15 cellular contexts compared by ENCODE assay signal in the genomic region with DNA sequence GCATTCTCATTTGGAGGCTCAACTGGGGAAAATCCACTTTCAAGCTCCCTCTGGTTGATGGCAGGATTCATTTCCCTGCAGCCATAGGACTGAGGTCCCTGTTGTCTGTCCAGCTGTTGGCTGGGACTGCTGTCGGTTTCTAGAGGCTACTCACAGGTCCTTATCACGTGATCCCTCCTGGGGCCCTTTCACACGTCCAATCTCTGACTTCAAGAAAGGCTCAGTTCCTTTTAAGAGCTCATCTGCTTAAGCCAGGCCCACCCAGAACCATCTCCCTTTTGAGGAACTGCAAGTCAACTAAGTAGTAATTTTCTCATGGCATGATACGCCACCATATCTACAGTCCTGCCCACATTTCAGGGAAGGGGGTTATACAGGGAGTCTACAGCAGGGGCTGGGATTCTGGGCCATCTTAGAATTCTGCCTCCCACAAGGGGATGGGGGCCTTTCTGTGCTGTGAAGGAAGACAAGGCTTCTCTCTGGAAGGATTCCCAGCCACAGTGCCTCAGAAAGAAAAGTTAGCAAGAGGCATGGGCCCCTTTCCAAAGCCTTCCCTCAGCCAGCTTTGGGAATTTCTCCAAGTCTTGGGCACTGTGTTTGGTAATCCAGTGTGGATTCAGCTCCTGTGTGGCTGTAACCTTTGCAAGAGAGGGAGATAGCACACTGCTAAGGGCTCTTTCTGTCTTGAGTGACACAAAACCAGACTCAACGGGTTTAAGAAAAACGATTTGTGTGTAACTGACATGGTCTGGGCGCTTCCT.
DNase-seq lines count a peak whose midpoint lies in the region; ATAC-seq and TF ChIP-seq lines count a peak whose summit lies in the region.
"Had no signal": no experiment of that assay in that cellular context is flagged by ENCODE, and none has a peak within 500 bp of the region (broad histone marks: within the 10 kb centered on the region; RNA-seq: fewer than 3 reads in every experiment).

No MANE protein-coding gene starts in this region.

- H3K4me3 ChIP-seq in stomach smooth muscle (ENCODE audit: low read length in 2 of 2), result no peak overlapping the region
- H3K4me3 ChIP-seq in spleen, result no peak overlapping the region
- H3K4me3 ChIP-seq: HAP-1 had no signal

- H3K27ac ChIP-seq in stomach smooth muscle (ENCODE audit: low read length) (peak overlapping the region; percentile 90), spleen (peak overlapping the region in 2 of 8 donors; percentile 75 to 78)

- TF ChIP-seq CTCF in brain (conservative IDR thresholded peaks at IDR 0.05) (no peak), spleen (IDR thresholded peaks at IDR 0.05 in 8 of 11, conservative IDR thresholded peaks at IDR 0.05 in 3 of 11) (no peak)

- intact Hi-C loops in spleen (cut with DNase I; ENCODE audit: low total_unique reads), result no loop called here

- peak overlapping the region; percentile 28 to 47 for H3K9ac ChIP-seq in stomach smooth muscle (ENCODE audit: low read length in 2 of 2)

- peak overlapping the region; percentile 52 to 90 (median 84) for H3K27ac Mint-ChIP-seq in brain
- H3K27ac Mint-ChIP-seq: activated CD4-positive, alpha-beta memory T cell treated with anti-CD3 and anti-CD28 coated beads for 36 hours; T-helper 2 cell treated with Interferon-gamma antibody and Interleukin-4, amounts not matched to agents 5 μg/mL and 100 μg/mL, for 36 hours had no signal

- H3K36me3 ChIP-seq in stomach smooth muscle (ENCODE audit: control insufficient read depth in 2 of 2, insufficient read depth in 2 of 2, low read length in 2 of 2) (no peaks in the 10 kb centered on the region), spleen (no peaks in the 10 kb centered on the region)
- H3K36me3 ChIP-seq: HAP-1 had no signal

- H3K4me1 ChIP-seq in stomach smooth muscle (ENCODE audit: control insufficient read depth, insufficient read depth, low read length), result peaks cover 42% of the 10 kb centered on the region
- peaks cover 6 to 62% (median 27%) of the 10 kb centered on the region in 6 donors for H3K4me1 ChIP-seq in spleen
- H3K4me1 ChIP-seq: HAP-1 had no signal

- ATAC-seq in left lobe of liver (peak; percentile 87), GM21529 (IDR thresholded peaks at IDR 0.05; ENCODE audit: unreplicated experiment) (no peak)
- ATAC-seq: PC-3 had no signal

- WGBS in spleen, 5 donors, result 61 to 70% (median 64%) methylated on average over 7 of the region's 7 CpGs

- peak; percentile 24 for DNase-seq in M059J (ENCODE audit: low read depth)
- DNase-seq in left lobe of liver (ENCODE audit: low spot score), result peak; percentile 84
- DNase-seq in NCI-H1417 treated with DMSO at 0.1 percent for 48 hours (lab: John Stamatoyannopoulos, UW), result no peak
- no peak for DNase-seq in GF-D8 (lab: John Stamatoyannopoulos, UW)
- DNase-seq in spleen, result no peak
- DNase-seq: activated CD4-positive, alpha-beta memory T cell treated with anti-CD3 and anti-CD28 coated beads for 36 hours; activated gamma-delta T cell treated with Interleukin-2 at 50 U/mL for 16 hours; IMR-90; NCI-H2081; PC-3 had no signal

- TF ChIP-seq POLR2A in spleen (IDR thresholded peaks at IDR 0.05), result no peak

- no peaks in the 10 kb centered on the region for H3K36me3 Mint-ChIP-seq in brain
- H3K36me3 Mint-ChIP-seq: activated CD4-positive, alpha-beta memory T cell treated with anti-CD3 and anti-CD28 coated beads for 36 hours had no signal

- peaks cover 0 to 4% (median 0%) of the 10 kb centered on the region in 5 experiments for H3K9me3 Mint-ChIP-seq in brain
- H3K9me3 Mint-ChIP-seq: activated CD4-positive, alpha-beta memory T cell treated with anti-CD3 and anti-CD28 coated beads for 36 hours; T-helper 2 cell treated with Interferon-gamma antibody and Interleukin-4, amounts not matched to agents 5 μg/mL and 100 μg/mL, for 36 hours had no signal

- H3K4me3 Mint-ChIP-seq in brain, result no peak overlapping the region
- H3K4me3 Mint-ChIP-seq: activated CD4-positive, alpha-beta memory T cell treated with anti-CD3 and anti-CD28 coated beads for 36 hours; T-helper 2 cell treated with Interferon-gamma antibody and Interleukin-4, amounts not matched to agents 5 μg/mL and 100 μg/mL, for 36 hours had no signal

- no peaks in the 10 kb centered on the region for H3K9me3 ChIP-seq in stomach smooth muscle (ENCODE audit: control insufficient read depth in 2 of 2, low read length in 2 of 2)
- no peaks in the 10 kb centered on the region for H3K9me3 ChIP-seq in spleen
- H3K9me3 ChIP-seq: HAP-1 had no signal

- H3K27me3 ChIP-seq in stomach smooth muscle (ENCODE audit: control insufficient read depth in 1 of 2, insufficient read depth in 2 of 2, low read length in 2 of 2) (no peaks in the 10 kb centered on the region), spleen (replicated peaks in 1 of 7) (no peaks in the 10 kb centered on the region)

- peaks cover 20% of the 10 kb centered on the region for H3K27me3 Mint-ChIP-seq in brain
- H3K27me3 Mint-ChIP-seq: activated CD4-positive, alpha-beta memory T cell treated with anti-CD3 and anti-CD28 coated beads for 36 hours had no signal

- H3K4me1 Mint-ChIP-seq in brain, result peaks cover 25% of the 10 kb centered on the region

Comparison
In these comparisons a context has a peak if more than half of its experiments do, and no peak if none do; other contexts are left out.
1. DNase-seq: peak in M059J (single experiment) and left lobe of liver (single experiment); none in NCI-H1417 treated with DMSO at 0.1 percent for 48 hours (single experiment), GF-D8 (single experiment) and spleen (single experiment).